8 cellular contexts compared by ENCODE assay signal in the genomic region with DNA sequence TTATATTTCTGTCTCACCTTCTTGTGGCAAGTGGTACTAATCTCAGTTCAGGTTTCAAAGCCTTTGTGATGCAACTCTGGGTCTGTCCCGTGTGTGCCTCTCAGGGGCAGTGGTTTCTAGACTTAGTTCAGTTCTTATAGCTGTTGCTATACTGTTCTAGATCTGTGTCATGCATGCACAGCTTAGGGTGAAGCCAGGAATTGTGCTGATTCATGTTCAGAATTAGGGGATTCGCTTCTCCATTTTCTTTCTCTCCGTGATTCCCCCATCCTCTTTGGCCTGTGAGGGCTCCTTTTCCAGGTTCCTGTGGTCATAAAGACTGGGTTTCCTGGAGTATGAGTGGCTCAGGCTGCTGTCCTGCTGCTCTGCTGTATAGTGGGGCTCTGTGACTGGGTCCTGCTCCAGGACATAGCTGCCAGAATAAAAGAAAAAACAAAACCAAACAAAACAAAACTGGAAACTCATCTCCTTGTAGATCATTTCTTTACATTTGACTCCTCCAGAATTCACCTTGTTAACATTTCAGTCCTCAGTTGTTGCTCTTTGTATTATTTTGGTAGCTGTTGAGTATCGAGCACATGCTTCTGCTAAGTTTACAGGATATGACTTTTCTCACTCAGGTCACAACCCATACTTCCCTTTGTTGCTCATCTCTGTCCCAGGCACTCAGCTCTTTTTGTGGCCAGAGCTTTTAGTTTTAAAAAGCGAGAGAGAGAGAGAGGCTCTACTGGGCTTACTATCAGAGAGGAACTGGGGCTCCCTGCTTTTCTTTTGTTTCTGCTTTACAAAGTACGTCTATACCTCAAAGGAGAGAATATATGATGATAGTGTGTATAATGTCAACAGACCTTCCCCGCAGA. TPM values are rescaled to one million over a fixed set of nuclear protein-coding genes. Genes with fewer than 3 reads are reported as not detected.
DNase-seq lines count a peak whose midpoint lies in the region; ATAC-seq and TF ChIP-seq lines count a peak whose summit lies in the region.

No MANE protein-coding gene starts in this region.

- DNase-seq in HFFc6 (peak; percentile 28), MM.1S (peak; percentile 93), hepatocyte (ENCODE audit: low spot score) (peak; percentile 44), NCI-H2196 (lab: John Stamatoyannopoulos, UW; ENCODE audit: unreplicated experiment) (no peak), SHP77 treated with DMSO at 0.1 percent for 48 hours (lab: John Stamatoyannopoulos, UW) (no peak)
- DNase-seq in activated naive CD4-positive, alpha-beta T cell treated with anti-CD3 and anti-CD28 coated beads, Interleukin-2, amount 10 ng/mL, durations not matched to agents 7 days and 5 days = peak; percentile 52
- peak in 2 of 3 donors; percentile 27 to 50 for DNase-seq in stimulated activated CD4-positive, alpha-beta T cell treated with anti-CD3 and anti-CD28 coated beads, TNF-alpha, amount 100 ng/mL, for 48 hours (ENCODE audit: low read depth in 3 of 3)

- H3K27ac ChIP-seq in MM.1S (ENCODE audit: low read length) (peak overlapping the region; percentile 89), hepatocyte (peak overlapping the region; percentile 69)

- H3K4me1 Mint-ChIP-seq in HFFc6 (ENCODE audit: low read depth) = peaks cover 24% of the 10 kb centered on the region
- peaks cover 41% of the 10 kb centered on the region for H3K4me1 Mint-ChIP-seq in activated naive CD4-positive, alpha-beta T cell treated with anti-CD3 and anti-CD28 coated beads, Interleukin-2, amount 10 ng/mL, durations not matched to agents 7 days and 5 days

- CTCF ChIA-PET in activated naive CD4-positive, alpha-beta T cell treated with anti-CD3 and anti-CD28 coated beads, Interleukin-2, amount 10 ng/mL, durations not matched to agents 7 days and 5 days (lab: Charles Lee) = interaction anchor here (0.8 kb wide), 1 partner anchor 23 kb away, joined by 3 read pairs; no protein-coding TSS in a partner anchor

- peaks cover 83% of the 10 kb centered on the region for H3K79me2 ChIP-seq in MM.1S (ENCODE audit: low read length)
- peaks cover 92% of the 10 kb centered on the region for H3K79me2 ChIP-seq in hepatocyte

- peak overlapping the region; percentile 75 for H3K4me2 ChIP-seq in MM.1S (ENCODE audit: low read depth, low read length)
- H3K4me2 ChIP-seq in hepatocyte = peak overlapping the region; percentile 63

- peak overlapping the region; percentile 78 for H3K4me3 Mint-ChIP-seq in HFFc6
- H3K4me3 Mint-ChIP-seq in activated naive CD4-positive, alpha-beta T cell treated with anti-CD3 and anti-CD28 coated beads, Interleukin-2, amount 10 ng/mL, durations not matched to agents 7 days and 5 days = peak overlapping the region; percentile 63

- no peaks in the 10 kb centered on the region for H3K36me3 Mint-ChIP-seq in HFFc6 (ENCODE audit: low read depth)
- H3K36me3 Mint-ChIP-seq in activated naive CD4-positive, alpha-beta T cell treated with anti-CD3 and anti-CD28 coated beads, Interleukin-2, amount 10 ng/mL, durations not matched to agents 7 days and 5 days = peaks cover 18% of the 10 kb centered on the region

- peaks cover 29% of the 10 kb centered on the region for H3F3A ChIP-seq in MM.1S (ENCODE audit: insufficient read depth, low read length)

- H3K9me3 Mint-ChIP-seq in HFFc6 = 0 out of 2 replicates have a peak, but pooled peaks cover 5% of the 10 kb centered on the region
- peaks cover 15% of the 10 kb centered on the region for H3K9me3 Mint-ChIP-seq in activated naive CD4-positive, alpha-beta T cell treated with anti-CD3 and anti-CD28 coated beads, Interleukin-2, amount 10 ng/mL, durations not matched to agents 7 days and 5 days

- 47% methylated on average over 7 of the region's 7 CpGs for WGBS in hepatocyte (ENCODE audit: low lambda C conversion rate, missing lambda C conversion rate)

- H3K27me3 Mint-ChIP-seq in HFFc6 (ENCODE audit: insufficient read depth) = no peaks in the 10 kb centered on the region
- no peaks in the 10 kb centered on the region for H3K27me3 Mint-ChIP-seq in activated naive CD4-positive, alpha-beta T cell treated with anti-CD3 and anti-CD28 coated beads, Interleukin-2, amount 10 ng/mL, durations not matched to agents 7 days and 5 days

- H2AFZ ChIP-seq in MM.1S (ENCODE audit: low read length) (peak overlapping the region; percentile 44), hepatocyte (no peak overlapping the region)

- peak overlapping the region; percentile 72 for H3K4me3 ChIP-seq in MM.1S (ENCODE audit: low read length)
- H3K4me3 ChIP-seq in hepatocyte = no peak overlapping the region

- no peak for TF ChIP-seq CTCF in HFFc6 (IDR thresholded peaks at IDR 0.05)
- TF ChIP-seq CTCF in MM.1S (IDR thresholded peaks at IDR 0.05; ENCODE audit: low read length) = no peak
- no peak for TF ChIP-seq CTCF in hepatocyte (IDR thresholded peaks at IDR 0.05; ENCODE audit: poor library complexity)

- H3K36me3 ChIP-seq in MM.1S (replicated peaks; ENCODE audit: insufficient read depth, low read length) (no peaks in the 10 kb centered on the region), hepatocyte (replicated peaks; ENCODE audit: insufficient read depth, low read depth) (no peaks in the 10 kb centered on the region)

- H3K27ac Mint-ChIP-seq in HFFc6 = peak overlapping the region; percentile 82
- peak overlapping the region; percentile 84 for H3K27ac Mint-ChIP-seq in activated naive CD4-positive, alpha-beta T cell treated with anti-CD3 and anti-CD28 coated beads, Interleukin-2, amount 10 ng/mL, durations not matched to agents 7 days and 5 days

- H3K27me3 ChIP-seq in MM.1S (replicated peaks; ENCODE audit: insufficient read depth, low read length) (no peaks in the 10 kb centered on the region), hepatocyte (no peaks in the 10 kb centered on the region)

- H4K20me1 ChIP-seq in MM.1S (ENCODE audit: insufficient read depth, low read length) = no peaks in the 10 kb centered on the region
- no peaks in the 10 kb centered on the region for H4K20me1 ChIP-seq in hepatocyte (ENCODE audit: insufficient read depth, poor library complexity, severe bottlenecking)

- peak; percentile 83 for ATAC-seq in GM18508 (IDR thresholded peaks at IDR 0.05; ENCODE audit: insufficient read depth, unreplicated experiment)

- H3K4me1 ChIP-seq in MM.1S (ENCODE audit: low read length) (peaks cover 24% of the 10 kb centered on the region), hepatocyte (ENCODE audit: insufficient read depth) (peaks cover 46% of the 10 kb centered on the region)

- H3K9me3 ChIP-seq in MM.1S (replicated peaks; ENCODE audit: insufficient read depth, low read length) (no peaks in the 10 kb centered on the region), hepatocyte (ENCODE audit: low read depth) (no peaks in the 10 kb centered on the region)

- H3K9me2 ChIP-seq in MM.1S (replicated peaks; ENCODE audit: insufficient read depth, low read length) (no peaks in the 10 kb centered on the region), hepatocyte (replicated peaks; ENCODE audit: insufficient read depth) (no peaks in the 10 kb centered on the region)

- H3K9ac ChIP-seq in MM.1S (ENCODE audit: low read length) = peak overlapping the region; percentile 71

RNA-seq across cellular contexts. Expression of a gene that starts 34.2 kb away (rescaled TPM):
- 1 to 10 TPM; 6.2 to 9.9 (median 7.5) TPM for total RNA-seq in HFFc6 (2021; fragmentation: NEBNext Ultra II Directional; extraction: Animal tissue kit (Norgen Biotek cat#: 25700))
- total RNA-seq in hepatocyte = 97.9 and 99.1 TPM in 2 replicates
- 32.7 and 40.9 TPM in 2 replicates for polyA plus RNA-seq in hepatocyte

Comparison
In these comparisons a context has a peak if more than half of its experiments do, and no peak if none do; other contexts are left out.
1. DNase-seq: peak in HFFc6 (single experiment), MM.1S (single experiment), activated naive CD4-positive, alpha-beta T cell treated with anti-CD3 and anti-CD28 coated beads, Interleukin-2, amount 10 ng/mL, durations not matched to agents 7 days and 5 days (single experiment), hepatocyte (single experiment) and stimulated activated CD4-positive, alpha-beta T cell treated with anti-CD3 and anti-CD28 coated beads, TNF-alpha, amount 100 ng/mL, for 48 hours (2 of 3); none in NCI-H2196 (single experiment) and SHP77 treated with DMSO at 0.1 percent for 48 hours (single experiment).